ENCODE assay signal across 1 cellular context in the genomic region with DNA sequence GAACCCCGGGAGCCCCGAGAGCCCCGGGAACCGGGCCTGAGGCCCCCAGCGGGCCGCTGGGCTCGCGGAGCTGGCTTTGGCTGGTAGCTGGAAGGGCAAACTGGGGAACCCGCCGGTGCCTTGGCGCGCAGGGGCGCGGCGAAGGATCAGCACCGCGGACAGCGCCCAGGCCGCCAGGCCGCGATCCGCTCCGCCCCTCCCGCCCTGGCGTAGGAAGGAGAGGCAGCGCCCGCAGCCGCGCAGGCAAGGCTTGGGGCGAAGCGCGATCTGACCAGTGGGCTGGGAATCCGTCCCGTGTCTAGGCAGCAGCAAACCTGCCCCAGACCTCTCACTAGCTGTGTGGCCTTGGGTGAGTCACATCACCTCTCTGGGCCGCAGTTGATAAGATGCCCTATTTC.
TF ChIP-seq lines count a peak whose summit lies in the region.

No MANE protein-coding gene starts in this region.

TF ChIP-seq in HepG2, 621 proteins besides CTCF, POLR2A, EP300 and RAD21 (continued from another document and continues in another):
- TF ChIP-seq ZNF281 (CRISPR knock-in tag; IDR thresholded peaks at IDR 0.05; ENCODE audit: borderline replicate concordance) (peak; percentile 68; the same call in 1 of the 2 replicates), ZNF205 (CRISPR knock-in tag; IDR thresholded peaks at IDR 0.05) (peak; percentile 90), RNF219 (CRISPR knock-in tag; IDR thresholded peaks at IDR 0.05) (no peak), ZNF34 (CRISPR knock-in tag; IDR thresholded peaks at IDR 0.05; ENCODE audit: borderline replicate concordance) (no peak), ZNF44 (CRISPR knock-in tag; IDR thresholded peaks at IDR 0.05) (peak; percentile 86; the same call in 1 of the 2 replicates), SMC3 (IDR thresholded peaks at IDR 0.05; ENCODE audit: low read length) (no peak), NFE2L2 (IDR thresholded peaks at IDR 0.05; ENCODE audit: low read length) (no peak), SUZ12 (IDR thresholded peaks at IDR 0.05; ENCODE audit: low read depth, low read length) (no peak), RBFOX2 (IDR thresholded peaks at IDR 0.05; ENCODE audit: low read depth, low read length) (no peak), ZNF407 (CRISPR knock-in tag; IDR thresholded peaks at IDR 0.05; ENCODE audit: not compliant biosample characterization) (peak; percentile 97), AGO2 (optimal IDR thresholded peaks at IDR 0.05; ENCODE audit: low read depth, low read length) (no peak), NFIB (CRISPR knock-in tag; IDR thresholded peaks at IDR 0.05; ENCODE audit: borderline replicate concordance) (no peak), HOXD1 (CRISPR knock-in tag; IDR thresholded peaks at IDR 0.05) (peak; percentile 98), CENPX (CRISPR knock-in tag; IDR thresholded peaks at IDR 0.05) (no peak), NCOA5 (CRISPR knock-in tag; IDR thresholded peaks at IDR 0.05) (no peak), ARNTL (CRISPR knock-in tag; IDR thresholded peaks at IDR 0.05) (peak; percentile 73; the same call in 1 of the 2 replicates), CBFB (CRISPR knock-in tag; IDR thresholded peaks at IDR 0.05) (peak; percentile 84; the same call in 1 of the 2 replicates), GRHL1 (CRISPR knock-in tag; conservative IDR thresholded peaks at IDR 0.05) (no peak), ZNF468 (CRISPR knock-in tag; IDR thresholded peaks at IDR 0.05) (peak; percentile 93; the same call in 1 of the 2 replicates), GPBP1L1 (CRISPR knock-in tag; IDR thresholded peaks at IDR 0.05) (no peak), HCFC1 (IDR thresholded peaks at IDR 0.05; ENCODE audit: low read depth, low read length) (no peak), MBNL3 (CRISPR knock-in tag; conservative IDR thresholded peaks at IDR 0.05) (no peak)
- TF ChIP-seq, protein P1, sequence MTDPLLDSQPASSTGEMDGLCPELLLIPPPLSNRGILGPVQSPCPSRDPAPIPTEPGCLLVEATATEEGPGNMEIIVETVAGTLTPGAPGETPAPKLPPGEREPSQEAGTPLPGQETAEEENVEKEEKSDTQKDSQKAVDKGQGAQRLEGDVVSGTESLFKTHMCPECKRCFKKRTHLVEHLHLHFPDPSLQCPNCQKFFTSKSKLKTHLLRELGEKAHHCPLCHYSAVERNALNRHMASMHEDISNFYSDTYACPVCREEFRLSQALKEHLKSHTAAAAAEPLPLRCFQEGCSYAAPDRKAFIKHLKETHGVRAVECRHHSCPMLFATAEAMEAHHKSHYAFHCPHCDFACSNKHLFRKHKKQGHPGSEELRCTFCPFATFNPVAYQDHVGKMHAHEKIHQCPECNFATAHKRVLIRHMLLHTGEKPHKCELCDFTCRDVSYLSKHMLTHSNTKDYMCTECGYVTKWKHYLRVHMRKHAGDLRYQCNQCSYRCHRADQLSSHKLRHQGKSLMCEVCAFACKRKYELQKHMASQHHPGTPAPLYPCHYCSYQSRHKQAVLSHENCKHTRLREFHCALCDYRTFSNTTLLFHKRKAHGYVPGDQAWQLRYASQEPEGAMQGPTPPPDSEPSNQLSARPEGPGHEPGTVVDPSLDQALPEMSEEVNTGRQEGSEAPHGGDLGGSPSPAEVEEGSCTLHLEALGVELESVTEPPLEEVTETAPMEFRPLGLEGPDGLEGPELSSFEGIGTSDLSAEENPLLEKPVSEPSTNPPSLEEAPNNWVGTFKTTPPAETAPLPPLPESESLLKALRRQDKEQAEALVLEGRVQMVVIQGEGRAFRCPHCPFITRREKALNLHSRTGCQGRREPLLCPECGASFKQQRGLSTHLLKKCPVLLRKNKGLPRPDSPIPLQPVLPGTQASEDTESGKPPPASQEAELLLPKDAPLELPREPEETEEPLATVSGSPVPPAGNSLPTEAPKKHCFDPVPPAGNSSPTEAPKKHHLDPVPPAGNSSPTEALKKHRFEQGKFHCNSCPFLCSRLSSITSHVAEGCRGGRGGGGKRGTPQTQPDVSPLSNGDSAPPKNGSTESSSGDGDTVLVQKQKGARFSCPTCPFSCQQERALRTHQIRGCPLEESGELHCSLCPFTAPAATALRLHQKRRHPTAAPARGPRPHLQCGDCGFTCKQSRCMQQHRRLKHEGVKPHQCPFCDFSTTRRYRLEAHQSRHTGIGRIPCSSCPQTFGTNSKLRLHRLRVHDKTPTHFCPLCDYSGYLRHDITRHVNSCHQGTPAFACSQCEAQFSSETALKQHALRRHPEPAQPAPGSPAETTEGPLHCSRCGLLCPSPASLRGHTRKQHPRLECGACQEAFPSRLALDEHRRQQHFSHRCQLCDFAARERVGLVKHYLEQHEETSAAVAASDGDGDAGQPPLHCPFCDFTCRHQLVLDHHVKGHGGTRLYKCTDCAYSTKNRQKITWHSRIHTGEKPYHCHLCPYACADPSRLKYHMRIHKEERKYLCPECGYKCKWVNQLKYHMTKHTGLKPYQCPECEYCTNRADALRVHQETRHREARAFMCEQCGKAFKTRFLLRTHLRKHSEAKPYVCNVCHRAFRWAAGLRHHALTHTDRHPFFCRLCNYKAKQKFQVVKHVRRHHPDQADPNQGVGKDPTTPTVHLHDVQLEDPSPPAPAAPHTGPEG (CRISPR knock-in tag; IDR thresholded peaks at IDR 0.05) = peak; percentile 95
- TF ChIP-seq, protein P2, sequence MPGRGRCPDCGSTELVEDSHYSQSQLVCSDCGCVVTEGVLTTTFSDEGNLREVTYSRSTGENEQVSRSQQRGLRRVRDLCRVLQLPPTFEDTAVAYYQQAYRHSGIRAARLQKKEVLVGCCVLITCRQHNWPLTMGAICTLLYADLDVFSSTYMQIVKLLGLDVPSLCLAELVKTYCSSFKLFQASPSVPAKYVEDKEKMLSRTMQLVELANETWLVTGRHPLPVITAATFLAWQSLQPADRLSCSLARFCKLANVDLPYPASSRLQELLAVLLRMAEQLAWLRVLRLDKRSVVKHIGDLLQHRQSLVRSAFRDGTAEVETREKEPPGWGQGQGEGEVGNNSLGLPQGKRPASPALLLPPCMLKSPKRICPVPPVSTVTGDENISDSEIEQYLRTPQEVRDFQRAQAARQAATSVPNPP (CRISPR knock-in tag; IDR thresholded peaks at IDR 0.05) = no peak
